Comparison of ENCODE assay signal across 15 cellular contexts in genomic region chr1:21592086-21592865, GRCh38.
DNase-seq lines count a peak whose midpoint lies in the region; ATAC-seq and TF ChIP-seq lines count a peak whose summit lies in the region.
"Had no signal": no experiment of that assay in that cellular context is flagged by ENCODE, and none has a peak within 500 bp of the region (broad histone marks: within the 10 kb centered on the region; RNA-seq: fewer than 3 reads in every experiment).

No MANE protein-coding gene starts in this region.

- H4K8ac ChIP-seq in mesenchymal stem cell (ENCODE audit: low read length), result peak overlapping the region; percentile 5

- H3K4me2 ChIP-seq in mesenchymal stem cell (ENCODE audit: low read length, poor library complexity, severe bottlenecking) (no peak overlapping the region), SK-N-SH (no peak overlapping the region)
- H3K4me2 ChIP-seq: A549 had no signal

- H2BK15ac ChIP-seq in mesenchymal stem cell (ENCODE audit: low read depth, poor library complexity, severe bottlenecking), result no peak overlapping the region

- H3K36me3 ChIP-seq in mesenchymal stem cell (ENCODE audit: control insufficient read depth in 1 of 2, insufficient read depth in 2 of 2, low read depth in 1 of 2, low read length in 2 of 2), result no peaks in the 10 kb centered on the region
- H3K36me3 ChIP-seq in SK-N-SH (replicated peaks in 1 of 2; ENCODE audit: control insufficient read depth in 1 of 2, insufficient read depth in 2 of 2, low read length in 1 of 2), result no peaks in the 10 kb centered on the region

- POLR2A ChIA-PET in SK-N-SH (lab: Yijun Ruan, JAX), result no interaction called here

- H3K18ac ChIP-seq in mesenchymal stem cell (ENCODE audit: low read depth in 1 of 2, low read length in 2 of 2), result no peak overlapping the region

- H3K79me1 ChIP-seq in mesenchymal stem cell (replicated peaks; ENCODE audit: low read length, poor library complexity, severe bottlenecking), result no peaks in the 10 kb centered on the region

- H3K27me3 ChIP-seq in mesenchymal stem cell (ENCODE audit: control insufficient read depth in 1 of 2, insufficient read depth in 1 of 2, low read length in 2 of 2) (peaks cover 16 to 64% of the 10 kb centered on the region in 2 experiments), SK-N-SH (ENCODE audit: insufficient read depth) (no peaks in the 10 kb centered on the region)

- no peaks in the 10 kb centered on the region for H4K20me1 ChIP-seq in SK-N-SH (ENCODE audit: insufficient read depth)

- H4K91ac ChIP-seq in mesenchymal stem cell (ENCODE audit: low read length), result no peak overlapping the region

- H3K4me3 Mint-ChIP-seq in brain, result no peak overlapping the region

- H3K36me3 Mint-ChIP-seq in brain, result peaks cover 4% of the 10 kb centered on the region
- H3K36me3 Mint-ChIP-seq: IgD-negative memory B cell had no signal

- TF ChIP-seq EP300 in SK-N-SH (IDR thresholded peaks at IDR 0.05; ENCODE audit: borderline replicate concordance in 1 of 2, low read depth in 1 of 2, low read length in 1 of 2), result no peak

- H2AFZ ChIP-seq in mesenchymal stem cell (ENCODE audit: low read depth, low read length) (no peak overlapping the region), SK-N-SH (ENCODE audit: low read depth) (no peak overlapping the region)

- H3K4me3 ChIP-seq in mesenchymal stem cell (ENCODE audit: insufficient read depth in 1 of 2, low read depth in 1 of 2, low read length in 2 of 2), result no peak overlapping the region
- H3K4me3 ChIP-seq in SK-N-SH (ENCODE audit: low read depth in 2 of 2, low read length in 1 of 2), result no peak overlapping the region
- H3K4me3 ChIP-seq: A549 had no signal

- TF ChIP-seq CTCF in brain (conservative IDR thresholded peaks at IDR 0.05) (no peak), SK-N-SH (IDR thresholded peaks at IDR 0.05) (no peak)

- peaks cover 16% of the 10 kb centered on the region for H3K4me1 ChIP-seq in mesenchymal stem cell (ENCODE audit: control insufficient read depth, insufficient read depth, low read depth, low read length)
- H3K4me1 ChIP-seq in SK-N-SH (ENCODE audit: control insufficient read depth in 1 of 2, insufficient read depth in 2 of 2, low read depth in 1 of 2, low read length in 1 of 2), result peaks cover 0 to 22% of the 10 kb centered on the region in 2 experiments; a peak in 2 of 4 replicates

- H3K27ac ChIP-seq in mesenchymal stem cell (ENCODE audit: low read length, poor library complexity, severe bottlenecking), result no peak overlapping the region
- no peak overlapping the region for H3K27ac ChIP-seq in SK-N-SH (ENCODE audit: low read depth in 2 of 2, low read length in 1 of 2)
- H3K27ac ChIP-seq: A549 had no signal

- H3K4me1 Mint-ChIP-seq in brain, result peaks cover 48% of the 10 kb centered on the region

- no peaks in the 10 kb centered on the region for H3K27me3 Mint-ChIP-seq in brain

- no peaks in the 10 kb centered on the region for H3F3A ChIP-seq in SK-N-SH (replicated peaks; ENCODE audit: insufficient read depth)

- ATAC-seq in GM21423 (IDR thresholded peaks at IDR 0.05; ENCODE audit: unreplicated experiment) (no peak), HG02840 (IDR thresholded peaks at IDR 0.05; ENCODE audit: low FRiP score, unreplicated experiment) (no peak)
- ATAC-seq: A549 had no signal

- DNase-seq in DMS 273 (lab: John Stamatoyannopoulos, UW; ENCODE audit: unreplicated experiment) (peak; percentile 81), NCI-H1694 treated with DMSO at 0.1 percent for 48 hours (lab: John Stamatoyannopoulos, UW) (peak; percentile 51), mesenchymal stem cell (no peak), SK-N-SH (no peak), hippocampal formation (lab: John Stamatoyannopoulos, UW) (no peak)
- DNase-seq: NCI-H1436; NCI-H226; NCI-H524 treated with DMSO at 0.1 percent for 48 hours; NK-92 treated with Interleukin-12 subunit alpha and Interleukin-12 subunit beta, amount 100 ng/mL, for 24 hours; SHP77 treated with DMSO at 0.1 percent for 48 hours had no signal

- TF ChIP-seq RAD21 in SK-N-SH (IDR thresholded peaks at IDR 0.05; ENCODE audit: low read length), result no peak

- CTCF ChIA-PET in SK-N-SH (lab: Yijun Ruan, JAX), result interaction anchor here (1.2 to 7.0 kb wide), 3 partner anchors 219 to 397 kb away, joined by 4 to 52 read pairs (median 5); no protein-coding TSS in a partner anchor

- H3K9ac ChIP-seq in mesenchymal stem cell (ENCODE audit: low read length), result no peak overlapping the region
- H3K9ac ChIP-seq in SK-N-SH, result no peak overlapping the region

- H3K23ac ChIP-seq in mesenchymal stem cell (ENCODE audit: low read length in 2 of 2), result no peak overlapping the region

- H3K4ac ChIP-seq in mesenchymal stem cell (ENCODE audit: low read depth in 1 of 2, low read length in 2 of 2), result no peak overlapping the region

- 79% methylated on average over 10 of the region's 12 CpGs for WGBS in mesenchymal stem cell
- whole genome bisulfite sequencing in SK-N-SH (ENCODE audit: low lambda C conversion rate), result 67% methylated on average over 12 of the region's 12 CpGs

- H3K9me2 ChIP-seq in SK-N-SH, result no peaks in the 10 kb centered on the region

- no peak overlapping the region for H2AK5ac ChIP-seq in mesenchymal stem cell (ENCODE audit: low read length, severe bottlenecking)

- no peak overlapping the region for H3K14ac ChIP-seq in mesenchymal stem cell (ENCODE audit: low read length in 2 of 2)

- no peaks in the 10 kb centered on the region for H3K79me2 ChIP-seq in SK-N-SH (ENCODE audit: insufficient read depth)

- H3K27ac Mint-ChIP-seq in brain, result peak overlapping the region in 4 of 5 experiments; percentile 39 to 87 (median 67)
- H3K27ac Mint-ChIP-seq: IgD-negative memory B cell had no signal

- H3K9me3 ChIP-seq in mesenchymal stem cell (ENCODE audit: control insufficient read depth, low read length) (no peaks in the 10 kb centered on the region), SK-N-SH (no peaks in the 10 kb centered on the region)
- H3K9me3 ChIP-seq: A549 had no signal

- peaks cover 0 to 2% (median 0%) of the 10 kb centered on the region in 5 experiments for H3K9me3 Mint-ChIP-seq in brain
- H3K9me3 Mint-ChIP-seq: IgD-negative memory B cell had no signal

- H2BK5ac ChIP-seq in mesenchymal stem cell (ENCODE audit: low read depth, low read length, poor library complexity, severe bottlenecking), result no peak overlapping the region

- no peak overlapping the region for H2BK12ac ChIP-seq in mesenchymal stem cell (ENCODE audit: low read length in 2 of 2)

- H2BK120ac ChIP-seq in mesenchymal stem cell (ENCODE audit: low read depth, low read length), result no peak overlapping the region

TF ChIP-seq in SK-N-SH, 30 proteins besides CTCF, POLR2A, EP300 and RAD21:
- TF ChIP-seq TEAD4 (IDR thresholded peaks at IDR 0.05; ENCODE audit: borderline replicate concordance, insufficient read depth), result no peak
- TF ChIP-seq PBX3 (IDR thresholded peaks at IDR 0.05), result no peak
- no peak for TF ChIP-seq USF1 (IDR thresholded peaks at IDR 0.05; ENCODE audit: borderline replicate concordance, low read depth)
- no peak for TF ChIP-seq SIN3A (IDR thresholded peaks at IDR 0.05; ENCODE audit: borderline replicate concordance, low read depth, low read length)
- no peak for TF ChIP-seq MAX (IDR thresholded peaks at IDR 0.05; ENCODE audit: low read depth)
- no peak for TF ChIP-seq CHD2 (IDR thresholded peaks at IDR 0.05; ENCODE audit: low read length, partially characterized antibody)
- TF ChIP-seq GABPA (IDR thresholded peaks at IDR 0.05; ENCODE audit: low read depth), result no peak

Comparison
In these comparisons a context has a peak if more than half of its experiments do, and no peak if none do; other contexts are left out.
1. DNase-seq: peak in DMS 273 (single experiment) and NCI-H1694 treated with DMSO at 0.1 percent for 48 hours (single experiment); none in mesenchymal stem cell (single experiment), SK-N-SH (single experiment) and hippocampal formation (0 of 2).